In the genomic region with DNA sequence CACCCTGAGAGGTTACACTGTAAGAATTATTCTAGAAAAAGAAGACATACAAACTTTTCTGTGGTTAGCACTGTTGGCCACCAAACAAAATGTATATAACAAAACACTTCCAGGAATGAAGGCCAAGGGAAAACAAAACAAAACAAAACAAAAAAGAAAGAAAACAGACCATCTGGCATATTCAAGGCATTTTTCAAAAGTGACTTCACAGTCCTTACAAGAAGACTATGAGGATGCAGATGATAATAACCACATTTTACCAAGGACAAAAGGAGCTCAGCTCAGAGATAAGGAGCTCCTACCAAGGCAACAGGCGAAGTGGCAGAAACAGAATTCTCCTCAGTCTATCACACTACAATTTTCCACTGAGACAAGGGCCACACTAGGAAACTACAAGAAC, we compare ENCODE assay signal across 15 cellular contexts. TPM values are rescaled to one million over a fixed set of nuclear protein-coding genes. Genes with fewer than 3 reads are reported as not detected.
A peak's percentile ranks its signal among the peaks of the same experiment; 100 is the strongest.
DNase-seq lines count a peak whose midpoint lies in the region; ATAC-seq and TF ChIP-seq lines count a peak whose summit lies in the region.
"Had no signal": no experiment of that assay in that cellular context is flagged by ENCODE, and none has a peak within 500 bp of the region (broad histone marks: within the 10 kb centered on the region; RNA-seq: fewer than 3 reads in every experiment).

No MANE protein-coding gene starts in this region.

- intact Hi-C loops in posterior vena cava (cut with DNase I) = no loop called here

- TF ChIP-seq CTCF in astrocyte of the cerebellum (IDR thresholded peaks at IDR 0.05; ENCODE audit: low read depth, low read length, missing control alignments) (no peak), fibroblast of villous mesenchyme (IDR thresholded peaks at IDR 0.05; ENCODE audit: insufficient read depth, low read depth, low read length) (no peak)

- ATAC-seq in HG03196 (IDR thresholded peaks at IDR 0.05; ENCODE audit: unreplicated experiment) = no peak

- DNase-seq in AG20443 (ENCODE audit: low spot score) (peak; percentile 11), GM04503 (ENCODE audit: low read depth) (peak; percentile 46), astrocyte of the cerebellum (ENCODE audit: low read depth) (peak; percentile 29), fibroblast of villous mesenchyme (ENCODE audit: low read depth) (peak; percentile 65), posterior vena cava (ENCODE audit: low spot score) (no peak), G401 (ENCODE audit: low spot score) (no peak), glomerular visceral epithelial cell (ENCODE audit: extremely low spot score) (no peak)
- DNase-seq: activated naive CD4-positive, alpha-beta T cell treated with Interleukin-2 at 50 U/mL for 16 hours; BE2C; DMS153; NCI-H1694 treated with DMSO at 0.1 percent for 48 hours; NCI-H446; stimulated activated CD4-positive, alpha-beta T cell treated with anti-CD3 and anti-CD28 coated beads, Interleukin-1b, Interleukin-23, amount 100 ng/mL, for 48 hours had no signal

- in situ Hi-C loops in astrocyte of the cerebellum (cut with HindIII; ENCODE audit: low sequenced_read_pairs) = no loop called here
- in situ Hi-C loops in G401 (cut with HindIII; ENCODE audit: low sequenced_read_pairs) = no loop called here

- no peak overlapping the region for H3K4me3 ChIP-seq in astrocyte of the cerebellum (ENCODE audit: low read depth, low read length)
- H3K4me3 ChIP-seq in fibroblast of villous mesenchyme (ENCODE audit: low read depth, low read length) = no peak overlapping the region
- H3K4me3 ChIP-seq: SK-N-MC had no signal

RNA-seq across cellular contexts. Expression of a gene that starts 24.9 kb away (rescaled TPM):
- total RNA-seq in fibroblast of villous mesenchyme (145 and 276 TPM in 2 replicates), posterior vena cava (100 to 1,000 TPM in 1 of 2 donors, 10 to 100 TPM in 1; 80.1 to 105 TPM)
- not detected in 2 replicates for total RNA-seq in G401 (2014; rRNA removed; shearing (Covaris generic))

Comparison
In these comparisons a context has a peak if more than half of its experiments do, and no peak if none do; other contexts are left out.
1. DNase-seq: peak in AG20443 (single experiment), GM04503 (single experiment), astrocyte of the cerebellum (single experiment) and fibroblast of villous mesenchyme (single experiment); none in posterior vena cava (single experiment), G401 (single experiment) and glomerular visceral epithelial cell (single experiment).
2. RNA of a gene that starts 24.9 kb away (total RNA-seq): 145 to 276 TPM in fibroblast of villous mesenchyme and 80.1 to 105 TPM in posterior vena cava; not detected in G401; every median in the first group is over 10 times any median in the second.